Comparison of ENCODE assay signal across 1 cellular context in the genomic region with DNA sequence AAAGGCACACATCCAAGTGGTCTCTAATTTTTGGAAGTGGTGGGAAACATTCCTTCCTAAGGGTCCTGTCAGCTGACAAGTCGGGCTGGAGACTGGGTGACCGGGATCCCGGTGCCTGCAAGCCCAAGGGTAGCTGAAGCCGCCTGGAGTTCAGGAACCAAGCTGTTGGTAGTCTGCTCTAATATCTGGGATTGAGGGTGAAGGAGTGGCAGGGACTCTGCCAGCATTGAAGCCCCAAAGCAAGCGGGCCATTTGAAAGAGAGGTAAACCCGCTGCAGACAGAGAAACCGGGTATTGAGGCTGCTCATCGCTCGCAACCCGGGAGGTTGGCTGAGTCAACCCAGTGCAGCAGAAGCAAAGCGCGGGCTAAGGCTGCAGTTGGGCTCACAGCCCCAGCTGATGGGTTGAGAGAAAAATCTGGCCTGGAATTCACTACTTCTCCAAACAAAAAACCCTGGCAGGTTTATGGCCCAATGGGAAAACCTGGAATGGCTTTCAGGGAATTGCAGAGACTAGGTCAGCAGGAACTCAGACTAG.
TF ChIP-seq lines count a peak whose summit lies in the region.

No MANE protein-coding gene starts in this region.

TF ChIP-seq in HEK293, 187 proteins besides CTCF, POLR2A, EP300 and RAD21 (continued from another document):
- TF ChIP-seq, protein P1, sequence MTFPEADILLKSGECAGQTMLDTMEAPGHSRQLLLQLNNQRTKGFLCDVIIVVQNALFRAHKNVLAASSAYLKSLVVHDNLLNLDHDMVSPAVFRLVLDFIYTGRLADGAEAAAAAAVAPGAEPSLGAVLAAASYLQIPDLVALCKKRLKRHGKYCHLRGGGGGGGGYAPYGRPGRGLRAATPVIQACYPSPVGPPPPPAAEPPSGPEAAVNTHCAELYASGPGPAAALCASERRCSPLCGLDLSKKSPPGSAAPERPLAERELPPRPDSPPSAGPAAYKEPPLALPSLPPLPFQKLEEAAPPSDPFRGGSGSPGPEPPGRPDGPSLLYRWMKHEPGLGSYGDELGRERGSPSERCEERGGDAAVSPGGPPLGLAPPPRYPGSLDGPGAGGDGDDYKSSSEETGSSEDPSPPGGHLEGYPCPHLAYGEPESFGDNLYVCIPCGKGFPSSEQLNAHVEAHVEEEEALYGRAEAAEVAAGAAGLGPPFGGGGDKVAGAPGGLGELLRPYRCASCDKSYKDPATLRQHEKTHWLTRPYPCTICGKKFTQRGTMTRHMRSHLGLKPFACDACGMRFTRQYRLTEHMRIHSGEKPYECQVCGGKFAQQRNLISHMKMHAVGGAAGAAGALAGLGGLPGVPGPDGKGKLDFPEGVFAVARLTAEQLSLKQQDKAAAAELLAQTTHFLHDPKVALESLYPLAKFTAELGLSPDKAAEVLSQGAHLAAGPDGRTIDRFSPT (tag by site-specific recombination; IDR thresholded peaks at IDR 0.05), result no peak
- TF ChIP-seq, protein P2, sequence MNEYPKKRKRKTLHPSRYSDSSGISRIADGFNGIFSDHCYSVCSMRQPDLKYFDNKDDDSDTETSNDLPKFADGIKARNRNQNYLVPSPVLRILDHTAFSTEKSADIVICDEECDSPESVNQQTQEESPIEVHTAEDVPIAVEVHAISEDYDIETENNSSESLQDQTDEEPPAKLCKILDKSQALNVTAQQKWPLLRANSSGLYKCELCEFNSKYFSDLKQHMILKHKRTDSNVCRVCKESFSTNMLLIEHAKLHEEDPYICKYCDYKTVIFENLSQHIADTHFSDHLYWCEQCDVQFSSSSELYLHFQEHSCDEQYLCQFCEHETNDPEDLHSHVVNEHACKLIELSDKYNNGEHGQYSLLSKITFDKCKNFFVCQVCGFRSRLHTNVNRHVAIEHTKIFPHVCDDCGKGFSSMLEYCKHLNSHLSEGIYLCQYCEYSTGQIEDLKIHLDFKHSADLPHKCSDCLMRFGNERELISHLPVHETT (tag by site-specific recombination; IDR thresholded peaks at IDR 0.05), result peak; percentile 52; the same call in 1 of the 2 replicates
- TF ChIP-seq SALL2 (tag by site-specific recombination; IDR thresholded peaks at IDR 0.05; ENCODE audit: borderline replicate concordance) (no peak), ZNF548 (tag by site-specific recombination; IDR thresholded peaks at IDR 0.05) (no peak), ZNF404 (tag by site-specific recombination; IDR thresholded peaks at IDR 0.05) (no peak), ZNF701 (tag by site-specific recombination; IDR thresholded peaks at IDR 0.05) (no peak), ZNF214 (tag by site-specific recombination; IDR thresholded peaks at IDR 0.05; ENCODE audit: borderline replicate concordance) (no peak)
- TF ChIP-seq, protein P3, sequence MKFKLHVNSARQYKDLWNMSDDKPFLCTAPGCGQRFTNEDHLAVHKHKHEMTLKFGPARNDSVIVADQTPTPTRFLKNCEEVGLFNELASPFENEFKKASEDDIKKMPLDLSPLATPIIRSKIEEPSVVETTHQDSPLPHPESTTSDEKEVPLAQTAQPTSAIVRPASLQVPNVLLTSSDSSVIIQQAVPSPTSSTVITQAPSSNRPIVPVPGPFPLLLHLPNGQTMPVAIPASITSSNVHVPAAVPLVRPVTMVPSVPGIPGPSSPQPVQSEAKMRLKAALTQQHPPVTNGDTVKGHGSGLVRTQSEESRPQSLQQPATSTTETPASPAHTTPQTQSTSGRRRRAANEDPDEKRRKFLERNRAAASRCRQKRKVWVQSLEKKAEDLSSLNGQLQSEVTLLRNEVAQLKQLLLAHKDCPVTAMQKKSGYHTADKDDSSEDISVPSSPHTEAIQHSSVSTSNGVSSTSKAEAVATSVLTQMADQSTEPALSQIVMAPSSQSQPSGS (tag by site-specific recombination; IDR thresholded peaks at IDR 0.05; ENCODE audit: low read depth), result no peak
